In the genomic region with DNA sequence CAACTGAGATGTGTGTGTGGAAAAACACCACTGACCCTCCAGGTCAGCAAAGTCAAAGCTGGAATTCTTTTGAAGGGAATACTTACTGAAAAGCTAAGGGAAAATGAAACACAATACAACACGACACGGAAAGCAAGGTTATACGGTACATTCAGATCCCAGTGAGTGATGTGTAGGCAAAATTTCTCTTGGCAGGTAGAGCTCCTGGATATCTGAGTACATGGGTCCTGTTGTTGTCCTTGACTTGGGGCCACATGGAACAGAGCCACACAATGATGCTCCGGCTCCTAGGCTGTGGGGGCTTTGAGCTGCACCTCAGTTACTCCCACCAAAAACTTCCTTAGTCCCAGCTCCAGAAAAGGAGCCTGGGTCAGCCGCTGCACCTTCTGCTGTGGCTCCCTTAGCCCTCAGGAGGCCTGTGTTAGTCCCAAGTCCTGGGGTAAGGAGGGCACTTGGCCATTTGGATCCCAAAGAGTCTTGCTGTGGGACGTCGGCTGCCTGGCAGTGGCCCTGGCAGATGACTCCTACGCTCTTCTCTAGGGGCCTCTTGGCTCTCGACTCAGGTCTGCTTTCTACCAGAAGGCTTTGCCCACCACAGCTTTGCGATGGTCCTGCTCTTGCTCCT, we compare ENCODE assay signal across 19 cellular contexts.
DNase-seq lines count a peak whose midpoint lies in the region; ATAC-seq, FAIRE-seq and TF ChIP-seq lines count a peak whose summit lies in the region.
"Had no signal": no experiment of that assay in that cellular context is flagged by ENCODE, and none has a peak within 500 bp of the region (broad histone marks: within the 10 kb centered on the region; RNA-seq: fewer than 3 reads in every experiment).

No MANE protein-coding gene starts in this region.

- intact Hi-C loops in Right ventricle myocardium inferior (cut with DNase I) (no loop called here), left cardiac atrium (cut with DNase I) (no loop called here), cardiac septum (cut with DNase I) (loop anchor here (2.0 kb wide), 1 partner anchor 17 kb away; no protein-coding TSS in a partner anchor), pancreas (cut with DNase I) (no loop called here), tibial artery (cut with DNase I; ENCODE audit: low total_unique reads) (no loop called here)

- H3K27me3 ChIP-seq in pancreas (no peaks in the 10 kb centered on the region), tibial artery (no peaks in the 10 kb centered on the region)

- FAIRE-seq in pancreas (lab: Jason Lieb, UNC) = no peak
- FAIRE-seq: G401.6 had no signal

- H3K9me3 ChIP-seq in pancreas (no peaks in the 10 kb centered on the region), tibial artery (no peaks in the 10 kb centered on the region)

- H3K36me3 ChIP-seq in pancreas = no peaks in the 10 kb centered on the region
- no peaks in the 10 kb centered on the region for H3K36me3 ChIP-seq in tibial artery

- H3K4me1 ChIP-seq in pancreas = no peaks in the 10 kb centered on the region
- H3K4me1 ChIP-seq in tibial artery = peaks cover 0 to 85% (median 50%) of the 10 kb centered on the region in 4 donors

- 74 to 78% methylated on average over 10 of the region's 10 CpGs for WGBS in pancreas, 2 donors

- no peak for TF ChIP-seq CTCF in pancreas (IDR thresholded peaks at IDR 0.05)
- no peak for TF ChIP-seq CTCF in tibial artery (IDR thresholded peaks at IDR 0.05)

- peak; percentile 18 for DNase-seq in Right ventricle myocardium inferior (ENCODE audit: missing footprints)
- no peak for DNase-seq in left cardiac atrium
- peak; percentile 56 for DNase-seq in cardiac septum (ENCODE audit: low spot score)
- DNase-seq in pancreas = no peak
- peak in 1 of 2 donors; percentile 65 for DNase-seq in tibial artery
- DNase-seq in anterior cingulate cortex (lab: John Stamatoyannopoulos, UW) = no peak
- DNase-seq: CD4-positive, CD25-positive, alpha-beta regulatory T cell; COR-L47; DMS 273 treated with DMSO at 0.1 percent for 48 hours; H9; KG1; NCI-H1105 treated with DMSO at 0.1 percent for 48 hours; NCI-H1694; NCI-H2081 treated with DMSO at 0.1 percent for 48 hours; NCI-H774 had no signal

- H3K27ac ChIP-seq in pancreas (peak overlapping the region; percentile 52 to 63 (median 58)), tibial artery (peak overlapping the region; percentile 67 to 76)
- H3K27ac ChIP-seq: 22Rv1 had no signal

- H3K4me3 ChIP-seq in pancreas (no peak overlapping the region), tibial artery (no peak overlapping the region)

- ATAC-seq in Right ventricle myocardium inferior (no peak), left cardiac atrium (no peak), pancreas (peak in 3 of 4 donors; percentile 15 to 20 (median 15)), GM18519 (IDR thresholded peaks at IDR 0.05; ENCODE audit: low FRiP score, unreplicated experiment) (no peak), GM18861 (IDR thresholded peaks at IDR 0.05; ENCODE audit: unreplicated experiment) (no peak)

Comparison
In these comparisons a context has a peak if more than half of its experiments do, and no peak if none do; other contexts are left out.
1. DNase-seq: peak in Right ventricle myocardium inferior (single experiment) and cardiac septum (single experiment); none in left cardiac atrium (single experiment), pancreas (0 of 6) and anterior cingulate cortex (0 of 58).
2. ATAC-seq: peak in pancreas (3 of 4); none in Right ventricle myocardium inferior (single experiment), left cardiac atrium (0 of 2), GM18519 (single experiment) and GM18861 (single experiment).